22 cellular contexts compared by ENCODE assay signal in the genomic region with DNA sequence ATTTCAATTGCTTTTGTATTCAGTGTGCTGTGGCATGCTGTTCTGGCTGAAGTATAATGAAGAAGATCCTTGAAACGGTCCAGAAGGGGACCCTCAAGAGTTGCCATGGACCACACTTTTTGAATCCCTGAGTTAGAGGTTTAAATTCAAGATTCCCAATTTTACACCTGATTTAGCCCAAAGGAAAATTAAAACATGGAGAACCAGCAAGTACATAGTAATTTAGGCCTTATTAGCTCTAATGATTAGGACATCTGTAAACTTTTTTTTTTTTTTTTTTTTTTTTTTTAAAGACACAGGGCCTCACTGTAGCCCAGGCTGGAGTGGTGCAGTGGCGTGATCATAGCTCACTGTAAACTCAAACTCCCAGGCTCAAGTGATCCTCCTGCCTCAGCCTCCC.
DNase-seq lines count a peak whose midpoint lies in the region; ATAC-seq and TF ChIP-seq lines count a peak whose summit lies in the region.
"Had no signal": no experiment of that assay in that cellular context is flagged by ENCODE, and none has a peak within 500 bp of the region (broad histone marks: within the 10 kb centered on the region; RNA-seq: fewer than 3 reads in every experiment).

No MANE protein-coding gene starts in this region.

- TF ChIP-seq RAD21 in SK-N-SH (IDR thresholded peaks at IDR 0.05; ENCODE audit: low read length) = no peak

- H3F3A ChIP-seq in SK-N-SH (replicated peaks; ENCODE audit: insufficient read depth) = peaks cover 19% of the 10 kb centered on the region

- peaks cover 100% of the 10 kb centered on the region for H3K79me2 ChIP-seq in SK-N-SH (ENCODE audit: insufficient read depth)

- no peaks in the 10 kb centered on the region for H3K27me3 Mint-ChIP-seq in osteocyte (ENCODE audit: unreplicated experiment)
- H3K27me3 Mint-ChIP-seq: B cell had no signal

- TF ChIP-seq POLR2A in gastroesophageal sphincter (IDR thresholded peaks at IDR 0.05) = no peak

- H3K4me3 ChIP-seq in SK-N-SH (ENCODE audit: low read depth in 2 of 2, low read length in 1 of 2) = no peak overlapping the region
- no peak overlapping the region for H3K4me3 ChIP-seq in dorsolateral prefrontal cortex
- no peak overlapping the region for H3K4me3 ChIP-seq in gastroesophageal sphincter
- H3K4me3 ChIP-seq: BLaER1, GM12878, GM23338 had no signal

- H3K4me1 ChIP-seq in SK-N-SH (ENCODE audit: control insufficient read depth in 1 of 2, insufficient read depth in 2 of 2, low read depth in 1 of 2, low read length in 1 of 2) (peaks cover 9 to 20% of the 10 kb centered on the region in 2 experiments; a peak in 3 of 4 replicates), gastroesophageal sphincter (peaks cover 0 to 41% (median 0%) of the 10 kb centered on the region in 3 donors)
- H3K4me1 ChIP-seq: BLaER1 had no signal

- DNase-seq in SK-N-SH (no peak), dorsolateral prefrontal cortex (no peak), osteocyte (ENCODE audit: extremely low spot score, unreplicated experiment) (no peak), EL (no peak), activated gamma-delta T cell treated with Interleukin-2 at 50 U/mL for 16 hours (no peak)
- DNase-seq in activated naive CD4-positive, alpha-beta T cell (lab: John Stamatoyannopoulos, UW) = no peak
- DNase-seq: Caco-2; CD4-positive, CD25-positive, alpha-beta regulatory T cell; CD8-positive, alpha-beta T cell; DMS153; DND-41; GDM1; H9 had no signal

- no peak overlapping the region for H3K4me3 Mint-ChIP-seq in osteocyte (ENCODE audit: unreplicated experiment)
- H3K4me3 Mint-ChIP-seq: B cell; CD4-positive, CD25-positive, alpha-beta regulatory T cell; CD8-positive, alpha-beta T cell; GM23338; H9 had no signal

- H3K4me2 ChIP-seq in SK-N-SH = no peak overlapping the region
- H3K4me2 ChIP-seq: BLaER1, GM23338 had no signal

- H3K9ac ChIP-seq in SK-N-SH = no peak overlapping the region
- H3K9ac ChIP-seq: BLaER1 had no signal

- no peak for TF ChIP-seq CTCF in SK-N-SH (IDR thresholded peaks at IDR 0.05)
- TF ChIP-seq CTCF in dorsolateral prefrontal cortex (IDR thresholded peaks at IDR 0.05 in 54 of 56, conservative IDR thresholded peaks at IDR 0.05 in 2 of 56; ENCODE audit: low read depth in 1 of 56, partially characterized antibody in 56 of 56) = no peak
- no peak for TF ChIP-seq CTCF in osteocyte (IDR thresholded peaks at IDR 0.05)
- no peak for TF ChIP-seq CTCF in gastroesophageal sphincter (IDR thresholded peaks at IDR 0.05)

- H3K27me3 ChIP-seq in SK-N-SH (ENCODE audit: insufficient read depth) (no peaks in the 10 kb centered on the region), dorsolateral prefrontal cortex (no peaks in the 10 kb centered on the region), gastroesophageal sphincter (no peaks in the 10 kb centered on the region)
- H3K27me3 ChIP-seq: BLaER1 had no signal

- ATAC-seq in SK-N-SH treated with all-trans-retinoic acid at 6 μM for 48 hours (peak; percentile 2; the same call in 1 of the 3 replicates), gastroesophageal sphincter (no peak)
- ATAC-seq: CD8-positive, alpha-beta T cell; GM12878; GM23338; HCT116 had no signal

- H3K27ac ChIP-seq in SK-N-SH (ENCODE audit: low read depth in 2 of 2, low read length in 1 of 2) (no peak overlapping the region), dorsolateral prefrontal cortex (peak overlapping the region in 52 of 59 donors; percentile 10 to 85 (median 70)), gastroesophageal sphincter (no peak overlapping the region)
- H3K27ac ChIP-seq: 22Rv1, BLaER1, C4-2B had no signal

- CTCF ChIA-PET in SK-N-SH (lab: Yijun Ruan, JAX) = interaction anchor here (0.9 to 2.2 kb wide), 4 partner anchors 10 to 226 kb away, joined by 3 to 12 read pairs (median 6); no protein-coding TSS in a partner anchor

- H3K9me3 ChIP-seq in SK-N-SH (no peaks in the 10 kb centered on the region), gastroesophageal sphincter (no peaks in the 10 kb centered on the region)
- H3K9me3 ChIP-seq: BLaER1, Caco-2 had no signal

- peak overlapping the region; percentile 15 for H3K27ac Mint-ChIP-seq in osteocyte (ENCODE audit: unreplicated experiment)
- H3K27ac Mint-ChIP-seq: B cell; CD4-positive, CD25-positive, alpha-beta regulatory T cell; CD8-positive, alpha-beta T cell; GM23338 had no signal

- peaks cover 8% of the 10 kb centered on the region for H3K36me3 Mint-ChIP-seq in osteocyte (ENCODE audit: unreplicated experiment)
- H3K36me3 Mint-ChIP-seq: CD4-positive, CD25-positive, alpha-beta regulatory T cell; CD8-positive, alpha-beta T cell had no signal

- peaks cover 67% of the 10 kb centered on the region for H4K20me1 ChIP-seq in SK-N-SH (ENCODE audit: insufficient read depth)

- peaks cover 6 to 28% of the 10 kb centered on the region in 2 experiments for H3K36me3 ChIP-seq in SK-N-SH (replicated peaks in 1 of 2; ENCODE audit: control insufficient read depth in 1 of 2, insufficient read depth in 2 of 2, low read length in 1 of 2)
- H3K36me3 ChIP-seq in gastroesophageal sphincter = no peaks in the 10 kb centered on the region

- H2AFZ ChIP-seq in SK-N-SH (ENCODE audit: low read depth) = no peak overlapping the region
- H2AFZ ChIP-seq: GM23338 had no signal

- 93% methylated on average over 2 of the region's 2 CpGs for WGBS in SK-N-SH (ENCODE audit: low lambda C conversion rate)
- WGBS in gastroesophageal sphincter (ENCODE audit: low coverage in 1 of 2), 2 donors = 64 to 70% methylated on average over 2 of the region's 2 CpGs

- TF ChIP-seq EP300 in SK-N-SH (IDR thresholded peaks at IDR 0.05; ENCODE audit: borderline replicate concordance in 1 of 2, low read depth in 1 of 2, low read length in 1 of 2) (no peak), gastroesophageal sphincter (IDR thresholded peaks at IDR 0.05) (no peak)

- H3K9me2 ChIP-seq in SK-N-SH = no peaks in the 10 kb centered on the region

- intact Hi-C loops in dorsolateral prefrontal cortex (cut with DNase I) = loop anchor here (5.0 to 10.0 kb wide), 2 partner anchors 68 to 229 kb away; partner anchors contain the start of gene SRP9 (in 1 of the 2)

- H3K9me3 Mint-ChIP-seq in osteocyte (ENCODE audit: unreplicated experiment) = no peaks in the 10 kb centered on the region
- H3K9me3 Mint-ChIP-seq: CD4-positive, CD25-positive, alpha-beta regulatory T cell; CD8-positive, alpha-beta T cell; GM23338; H9 had no signal

- peaks cover 45% of the 10 kb centered on the region for H3K4me1 Mint-ChIP-seq in osteocyte (ENCODE audit: unreplicated experiment)
- H3K4me1 Mint-ChIP-seq: B cell had no signal

- POLR2A ChIA-PET in SK-N-SH (lab: Yijun Ruan, JAX) = no interaction called here

TF ChIP-seq in SK-N-SH treated with all-trans-retinoic acid at 6 μM for 48 hours, 23 proteins besides CTCF, POLR2A, EP300 and RAD21 (continues in another document):
- TF ChIP-seq ARNTL (CRISPR knock-in tag; IDR thresholded peaks at IDR 0.05; ENCODE audit: borderline replicate concordance, low read depth) (no peak), ZFP3 (CRISPR knock-in tag; IDR thresholded peaks at IDR 0.05) (no peak), ZC3H10 (CRISPR knock-in tag; IDR thresholded peaks at IDR 0.05) (no peak), BACH2 (CRISPR knock-in tag; IDR thresholded peaks at IDR 0.05; ENCODE audit: borderline replicate concordance) (no peak), CREB5 (CRISPR knock-in tag; IDR thresholded peaks at IDR 0.05; ENCODE audit: low read depth) (no peak)

TF ChIP-seq in SK-N-SH, 30 proteins besides CTCF, POLR2A, EP300 and RAD21 (continues in another document):
- TF ChIP-seq CHD2 (IDR thresholded peaks at IDR 0.05; ENCODE audit: low read length, partially characterized antibody) (no peak), TAF1 (IDR thresholded peaks at IDR 0.05; ENCODE audit: borderline replicate concordance, low read depth, low read length) (no peak), FOXJ3 (CRISPR knock-in tag; IDR thresholded peaks at IDR 0.05) (no peak), SMC3 (IDR thresholded peaks at IDR 0.05; ENCODE audit: low read depth, low read length) (no peak), MEF2A (IDR thresholded peaks at IDR 0.05; ENCODE audit: borderline replicate concordance, low read depth) (no peak), TEAD4 (IDR thresholded peaks at IDR 0.05; ENCODE audit: borderline replicate concordance, insufficient read depth) (no peak), ELF1 (IDR thresholded peaks at IDR 0.05) (no peak), NRF1 (IDR thresholded peaks at IDR 0.05; ENCODE audit: low read depth, low read length) (no peak)
- TF ChIP-seq, protein P1, sequence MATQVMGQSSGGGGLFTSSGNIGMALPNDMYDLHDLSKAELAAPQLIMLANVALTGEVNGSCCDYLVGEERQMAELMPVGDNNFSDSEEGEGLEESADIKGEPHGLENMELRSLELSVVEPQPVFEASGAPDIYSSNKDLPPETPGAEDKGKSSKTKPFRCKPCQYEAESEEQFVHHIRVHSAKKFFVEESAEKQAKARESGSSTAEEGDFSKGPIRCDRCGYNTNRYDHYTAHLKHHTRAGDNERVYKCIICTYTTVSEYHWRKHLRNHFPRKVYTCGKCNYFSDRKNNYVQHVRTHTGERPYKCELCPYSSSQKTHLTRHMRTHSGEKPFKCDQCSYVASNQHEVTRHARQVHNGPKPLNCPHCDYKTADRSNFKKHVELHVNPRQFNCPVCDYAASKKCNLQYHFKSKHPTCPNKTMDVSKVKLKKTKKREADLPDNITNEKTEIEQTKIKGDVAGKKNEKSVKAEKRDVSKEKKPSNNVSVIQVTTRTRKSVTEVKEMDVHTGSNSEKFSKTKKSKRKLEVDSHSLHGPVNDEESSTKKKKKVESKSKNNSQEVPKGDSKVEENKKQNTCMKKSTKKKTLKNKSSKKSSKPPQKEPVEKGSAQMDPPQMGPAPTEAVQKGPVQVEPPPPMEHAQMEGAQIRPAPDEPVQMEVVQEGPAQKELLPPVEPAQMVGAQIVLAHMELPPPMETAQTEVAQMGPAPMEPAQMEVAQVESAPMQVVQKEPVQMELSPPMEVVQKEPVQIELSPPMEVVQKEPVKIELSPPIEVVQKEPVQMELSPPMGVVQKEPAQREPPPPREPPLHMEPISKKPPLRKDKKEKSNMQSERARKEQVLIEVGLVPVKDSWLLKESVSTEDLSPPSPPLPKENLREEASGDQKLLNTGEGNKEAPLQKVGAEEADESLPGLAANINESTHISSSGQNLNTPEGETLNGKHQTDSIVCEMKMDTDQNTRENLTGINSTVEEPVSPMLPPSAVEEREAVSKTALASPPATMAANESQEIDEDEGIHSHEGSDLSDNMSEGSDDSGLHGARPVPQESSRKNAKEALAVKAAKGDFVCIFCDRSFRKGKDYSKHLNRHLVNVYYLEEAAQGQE (IDR thresholded peaks at IDR 0.05; ENCODE audit: low read depth, low read length) = no peak
- TF ChIP-seq, protein P2, sequence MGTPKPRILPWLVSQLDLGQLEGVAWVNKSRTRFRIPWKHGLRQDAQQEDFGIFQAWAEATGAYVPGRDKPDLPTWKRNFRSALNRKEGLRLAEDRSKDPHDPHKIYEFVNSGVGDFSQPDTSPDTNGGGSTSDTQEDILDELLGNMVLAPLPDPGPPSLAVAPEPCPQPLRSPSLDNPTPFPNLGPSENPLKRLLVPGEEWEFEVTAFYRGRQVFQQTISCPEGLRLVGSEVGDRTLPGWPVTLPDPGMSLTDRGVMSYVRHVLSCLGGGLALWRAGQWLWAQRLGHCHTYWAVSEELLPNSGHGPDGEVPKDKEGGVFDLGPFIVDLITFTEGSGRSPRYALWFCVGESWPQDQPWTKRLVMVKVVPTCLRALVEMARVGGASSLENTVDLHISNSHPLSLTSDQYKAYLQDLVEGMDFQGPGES (IDR thresholded peaks at IDR 0.05; ENCODE audit: low read depth, low read length) = no peak

Comparison
In these comparisons a context has a peak if more than half of its experiments do, and no peak if none do; other contexts are left out.
1. H3K27ac ChIP-seq: peak in dorsolateral prefrontal cortex (52 of 59); none in SK-N-SH (0 of 2) and gastroesophageal sphincter (0 of 4).